ENCODE assay signal across 12 cellular contexts in genomic region chr2:136248907-136249306, GRCh38.
A peak's percentile ranks its signal among the peaks of the same experiment; 100 is the strongest.
DNase-seq lines count a peak whose midpoint lies in the region; ATAC-seq and TF ChIP-seq lines count a peak whose summit lies in the region.
"Had no signal": no experiment of that assay in that cellular context is flagged by ENCODE, and none has a peak within 500 bp of the region (broad histone marks: within the 10 kb centered on the region; RNA-seq: fewer than 3 reads in every experiment).

No MANE protein-coding gene starts in this region.

- no peak overlapping the region for H3K4me3 Mint-ChIP-seq in natural killer cell treated with Interleukin-12 subunit alpha and Interleukin-12 subunit beta and Interleukin-15 and Interleukin-18, amount 100 ng/mL, for 72 hours
- H3K4me3 Mint-ChIP-seq in natural killer cell (no peak overlapping the region), naive B cell (no peak overlapping the region)
- no peak overlapping the region for H3K4me3 Mint-ChIP-seq in activated T-helper 1 cell treated with anti-CD3 and anti-CD28 coated beads, Interleukin-12 subunit alpha, Interleukin-12 subunit beta, Interleukin-2, Interleukin-4 antibody, amounts not matched to agents 30 ng/mL and 10 ng/mL and 1 ng/mL, durations not matched to agents 14 hours and 24 hours and 36 hours
- H3K4me3 Mint-ChIP-seq: CD4-positive, alpha-beta T cell had no signal

- no peak for TF ChIP-seq CTCF in natural killer cell (IDR thresholded peaks at IDR 0.05)

- H3K27ac Mint-ChIP-seq in natural killer cell treated with Interleukin-12 subunit alpha and Interleukin-12 subunit beta and Interleukin-15 and Interleukin-18, amount 100 ng/mL, for 72 hours, result peak overlapping the region; percentile 3 to 13
- H3K27ac Mint-ChIP-seq in natural killer cell (peak overlapping the region in 1 of 2 donors; percentile 57), naive B cell (peak overlapping the region in 5 of 6 donors; percentile 2 to 98 (median 50))
- peak overlapping the region; percentile 3 for H3K27ac Mint-ChIP-seq in activated T-helper 1 cell treated with anti-CD3 and anti-CD28 coated beads, Interleukin-12 subunit alpha, Interleukin-12 subunit beta, Interleukin-2, Interleukin-4 antibody, amounts not matched to agents 30 ng/mL and 10 ng/mL and 1 ng/mL, durations not matched to agents 14 hours and 24 hours and 36 hours
- H3K27ac Mint-ChIP-seq: CD4-positive, alpha-beta T cell had no signal

- intact Hi-C loops in natural killer cell (cut with micrococcal nuclease), result no loop called here
- intact Hi-C loops in activated T-helper 1 cell treated with anti-CD3 and anti-CD28 coated beads, Interleukin-12 subunit alpha, Interleukin-12 subunit beta, Interleukin-2, Interleukin-4 antibody, amounts not matched to agents 30 ng/mL and 10 ng/mL and 1 ng/mL, durations not matched to agents 14 hours and 24 hours and 36 hours (cut with micrococcal nuclease), result no loop called here

- no peak for ATAC-seq in natural killer cell treated with Interleukin-12 subunit alpha and Interleukin-12 subunit beta and Interleukin-15 and Interleukin-18, amount 100 ng/mL, for 72 hours
- no peak for ATAC-seq in natural killer cell
- ATAC-seq in naive B cell (ENCODE audit: low read depth in 2 of 2), result no peak
- ATAC-seq in GM18505 (IDR thresholded peaks at IDR 0.05; ENCODE audit: unreplicated experiment), result no peak
- ATAC-seq: Panc1 had no signal

- TF ChIP-seq POLR2A in GM18505 (IDR thresholded peaks at IDR 0.05; ENCODE audit: borderline replicate concordance, extremely low read depth, insufficient read depth, insufficient read length), result no peak

- no peak for DNase-seq in natural killer cell treated with Interleukin-12 subunit alpha and Interleukin-12 subunit beta and Interleukin-15 and Interleukin-18, amount 100 ng/mL, for 72 hours (ENCODE audit: low spot score)
- DNase-seq in natural killer cell (no peak), naive B cell (no peak), HCEC 1CT (no peak), nucleus accumbens (lab: John Stamatoyannopoulos, UW) (no peak), mucosa of gallbladder (ENCODE audit: low spot score) (no peak)
- no peak for DNase-seq in activated T-helper 1 cell treated with anti-CD3 and anti-CD28 coated beads, Interleukin-12 subunit alpha, Interleukin-12 subunit beta, Interleukin-2, Interleukin-4 antibody, amounts not matched to agents 30 ng/mL and 10 ng/mL and 1 ng/mL, durations not matched to agents 14 hours and 24 hours and 36 hours (ENCODE audit: low spot score)
- DNase-seq: Calu3; CD4-positive, alpha-beta T cell; Karpas-422 had no signal

- H3K9me3 Mint-ChIP-seq in natural killer cell treated with Interleukin-12 subunit alpha and Interleukin-12 subunit beta and Interleukin-15 and Interleukin-18, amount 100 ng/mL, for 72 hours, result no peaks in the 10 kb centered on the region
- H3K9me3 Mint-ChIP-seq in natural killer cell (no peaks in the 10 kb centered on the region), naive B cell (no peaks in the 10 kb centered on the region)
- H3K9me3 Mint-ChIP-seq in activated T-helper 1 cell treated with anti-CD3 and anti-CD28 coated beads, Interleukin-12 subunit alpha, Interleukin-12 subunit beta, Interleukin-2, Interleukin-4 antibody, amounts not matched to agents 30 ng/mL and 10 ng/mL and 1 ng/mL, durations not matched to agents 14 hours and 24 hours and 36 hours, result no peaks in the 10 kb centered on the region
- H3K9me3 Mint-ChIP-seq: CD4-positive, alpha-beta T cell had no signal

- no peaks in the 10 kb centered on the region for H3K36me3 Mint-ChIP-seq in natural killer cell treated with Interleukin-12 subunit alpha and Interleukin-12 subunit beta and Interleukin-15 and Interleukin-18, amount 100 ng/mL, for 72 hours
- H3K36me3 Mint-ChIP-seq in natural killer cell (no peaks in the 10 kb centered on the region), naive B cell (no peaks in the 10 kb centered on the region)
- no peaks in the 10 kb centered on the region for H3K36me3 Mint-ChIP-seq in activated T-helper 1 cell treated with anti-CD3 and anti-CD28 coated beads, Interleukin-12 subunit alpha, Interleukin-12 subunit beta, Interleukin-2, Interleukin-4 antibody, amounts not matched to agents 30 ng/mL and 10 ng/mL and 1 ng/mL, durations not matched to agents 14 hours and 24 hours and 36 hours (ENCODE audit: low read depth)

- H3K4me1 Mint-ChIP-seq in natural killer cell treated with Interleukin-12 subunit alpha and Interleukin-12 subunit beta and Interleukin-15 and Interleukin-18, amount 100 ng/mL, for 72 hours (ENCODE audit: low read depth in 2 of 2), result peaks cover 21 to 26% of the 10 kb centered on the region in 2 donors
- peaks cover 23 to 31% of the 10 kb centered on the region in 2 donors for H3K4me1 Mint-ChIP-seq in natural killer cell
- H3K4me1 Mint-ChIP-seq in activated T-helper 1 cell treated with anti-CD3 and anti-CD28 coated beads, Interleukin-12 subunit alpha, Interleukin-12 subunit beta, Interleukin-2, Interleukin-4 antibody, amounts not matched to agents 30 ng/mL and 10 ng/mL and 1 ng/mL, durations not matched to agents 14 hours and 24 hours and 36 hours (ENCODE audit: low read depth), result peaks cover 13% of the 10 kb centered on the region
- H3K4me1 Mint-ChIP-seq in naive B cell, result peaks cover 39 to 79% (median 74%) of the 10 kb centered on the region in 3 donors

- no peaks in the 10 kb centered on the region for H3K27me3 Mint-ChIP-seq in natural killer cell treated with Interleukin-12 subunit alpha and Interleukin-12 subunit beta and Interleukin-15 and Interleukin-18, amount 100 ng/mL, for 72 hours
- H3K27me3 Mint-ChIP-seq in natural killer cell (ENCODE audit: low read depth in 2 of 2) (peaks cover 4 to 8% of the 10 kb centered on the region in 2 donors), naive B cell (no peaks in the 10 kb centered on the region)
- no peaks in the 10 kb centered on the region for H3K27me3 Mint-ChIP-seq in activated T-helper 1 cell treated with anti-CD3 and anti-CD28 coated beads, Interleukin-12 subunit alpha, Interleukin-12 subunit beta, Interleukin-2, Interleukin-4 antibody, amounts not matched to agents 30 ng/mL and 10 ng/mL and 1 ng/mL, durations not matched to agents 14 hours and 24 hours and 36 hours (ENCODE audit: insufficient read depth)
- H3K27me3 Mint-ChIP-seq: CD4-positive, alpha-beta T cell had no signal
